Comparison of ENCODE assay signal across 29 cellular contexts in genomic region chr2:216235896-216236295, GRCh38.
"Had no signal": no experiment of that assay in that cellular context is flagged by ENCODE, and none has a peak within 500 bp of the region (broad histone marks: within the 10 kb centered on the region; RNA-seq: fewer than 3 reads in every experiment).

No MANE protein-coding gene starts in this region.

- H3K27me3 Mint-ChIP-seq: activated B cell treated with CpG ODN at 0.5 μM for 24 hours; activated CD4-positive, alpha-beta memory T cell treated with anti-CD3 and anti-CD28 coated beads, Interleukin-2, amount 10 ng/mL, durations not matched to agents 7 days and 5 days; activated naive CD8-positive, alpha-beta T cell; activated T-helper 17 cell treated with anti-CD3 and anti-CD28 coated beads, Interleukin-2, amount 50 U/mL, for 72 hours; effector memory CD8-positive, alpha-beta T cell; T-helper 17 cell had no signal

- H3K4me3 Mint-ChIP-seq: activated B cell treated with CpG ODN at 0.5 μM for 24 hours; activated CD4-positive, alpha-beta memory T cell treated with anti-CD3 and anti-CD28 coated beads, Interleukin-2, amount 10 ng/mL, durations not matched to agents 7 days and 5 days; activated naive CD8-positive, alpha-beta T cell; activated T-cell treated with anti-CD3 and anti-CD28 coated beads, Interleukin-2, amount 50 U/mL, for 4 hours; activated T-helper 17 cell treated with anti-CD3 and anti-CD28 coated beads, Interleukin-2, amount 50 U/mL, for 72 hours; effector memory CD8-positive, alpha-beta T cell; T-helper 17 cell; T-helper 2 cell treated with Interferon-gamma antibody and Interleukin-4, amounts not matched to agents 5 μg/mL and 100 μg/mL, for 36 hours had no signal

- H3K4me1 Mint-ChIP-seq: activated B cell treated with CpG ODN at 0.5 μM for 24 hours; activated T-helper 17 cell treated with anti-CD3 and anti-CD28 coated beads, Interleukin-2, amount 50 U/mL, for 72 hours; T-helper 17 cell had no signal

- H3K4me1 ChIP-seq: esophagus squamous epithelium, gastroesophageal sphincter, heart right ventricle had no signal

- H3K27ac Mint-ChIP-seq: activated B cell treated with CpG ODN at 0.5 μM for 24 hours; activated CD4-positive, alpha-beta memory T cell treated with anti-CD3 and anti-CD28 coated beads, Interleukin-2, amount 10 ng/mL, durations not matched to agents 7 days and 5 days; activated naive CD8-positive, alpha-beta T cell; activated T-helper 17 cell treated with anti-CD3 and anti-CD28 coated beads, Interleukin-2, amount 50 U/mL, for 72 hours; effector memory CD8-positive, alpha-beta T cell; T-helper 17 cell; T-helper 2 cell treated with Interferon-gamma antibody and Interleukin-4, amounts not matched to agents 5 μg/mL and 100 μg/mL, for 36 hours had no signal

- DNase-seq: activated B cell treated with CpG ODN at 0.5 μM for 24 hours; activated CD4-positive, alpha-beta memory T cell treated with anti-CD3 and anti-CD28 coated beads, Interleukin-2, amount 10 ng/mL, durations not matched to agents 7 days and 5 days; activated CD4-positive, alpha-beta T cell treated with anti-CD3 and anti-CD28 coated beads for 48 hours; activated effector memory CD4-positive, alpha-beta T cell treated with Interleukin-2 at 50 U/mL for 16 hours; activated gamma-delta T cell treated with Interleukin-2 at 50 U/mL for 16 hours; activated naive CD4-positive, alpha-beta T cell treated with anti-CD3 and anti-CD28 coated beads, Interleukin-2, amount 50 U/mL, for 16 hours; activated naive CD4-positive, alpha-beta T cell treated with Interleukin-2 at 50 U/mL for 16 hours; activated T-cell treated with anti-CD3 and anti-CD28 coated beads, Interleukin-2, amount 50 U/mL, for 4 hours; amniotic stem cell; anterior cingulate cortex; brain microvascular endothelial cell; caudate nucleus; cortex of kidney; dermis blood vessel endothelial cell; effector CD4-positive, alpha-beta T cell; effector memory CD8-positive, alpha-beta T cell; erythroblast; esophagus squamous epithelium; foreskin melanocyte; heart right ventricle; T-helper 1 cell; T-helper 17 cell; T1000; WERI-Rb-1 had no signal

- H3K27ac ChIP-seq: brain microvascular endothelial cell, esophagus squamous epithelium, gastroesophageal sphincter, heart right ventricle, WERI-Rb-1 had no signal

- H3K36me3 ChIP-seq: brain microvascular endothelial cell, esophagus squamous epithelium, gastroesophageal sphincter, heart right ventricle, WERI-Rb-1 had no signal

- H3K4me3 ChIP-seq: esophagus squamous epithelium, gastroesophageal sphincter, heart right ventricle had no signal

- H3K27me3 ChIP-seq: brain microvascular endothelial cell, esophagus squamous epithelium, gastroesophageal sphincter, heart right ventricle had no signal

- ATAC-seq: activated CD4-positive, CD25-positive, alpha-beta regulatory T cell treated with anti-CD3 and anti-CD28 coated beads, Interleukin-2, amount 50 U/mL, for 24 hours; activated T-cell treated with anti-CD3 and anti-CD28 coated beads, Interleukin-2, amount 50 U/mL, for 4 hours; activated T-helper 17 cell treated with anti-CD3 and anti-CD28 coated beads, Interleukin-2, amount 50 U/mL, for 72 hours; effector memory CD8-positive, alpha-beta T cell; gastroesophageal sphincter; heart right ventricle; T-helper 17 cell had no signal
